ENCODE assay signal across 8 cellular contexts in genomic region chr5:41843456-41844112, GRCh38. TPM values are rescaled to one million over a fixed set of nuclear protein-coding genes. Genes with fewer than 3 reads are reported as not detected.
DNase-seq lines count a peak whose midpoint lies in the region; ATAC-seq, FAIRE-seq and TF ChIP-seq lines count a peak whose summit lies in the region.

No MANE protein-coding gene starts in this region.

- H3K4me1 ChIP-seq in SK-N-SH (ENCODE audit: control insufficient read depth in 1 of 2, insufficient read depth in 2 of 2, low read depth in 1 of 2, low read length in 1 of 2) (no peaks in the 10 kb centered on the region; a peak in 1 of 4 replicates), fibroblast of lung (ENCODE audit: control insufficient read depth, extremely low read depth, insufficient read depth, low read length) (no peaks in the 10 kb centered on the region), neural progenitor cell (no peaks in the 10 kb centered on the region)

- TF ChIP-seq RAD21 in SK-N-SH (IDR thresholded peaks at IDR 0.05; ENCODE audit: low read length), result peak; percentile 100

- DNase-seq in AG04449 (ENCODE audit: low read depth, low spot score), result peak; percentile 10
- no peak for DNase-seq in GM12892 (ENCODE audit: insufficient read length)
- peak; percentile 52 for DNase-seq in NCI-H1105 (lab: John Stamatoyannopoulos, UW)
- peak; percentile 35 for DNase-seq in SK-N-SH
- DNase-seq in fibroblast of lung (ENCODE audit: low read depth in 2 of 2), result peak; percentile 49 to 84
- DNase-seq in neural progenitor cell (ENCODE audit: low spot score), result peak; percentile 67
- no peak for DNase-seq in GOT3 (lab: John Stamatoyannopoulos, UW)

- no peak overlapping the region for H3K4me3 ChIP-seq in AG04449 (ENCODE audit: low read depth, low read length)
- no peak overlapping the region; a peak in 1 of 4 replicates for H3K4me3 ChIP-seq in SK-N-SH (ENCODE audit: low read depth in 2 of 2, low read length in 1 of 2)
- H3K4me3 ChIP-seq in fibroblast of lung (replicated peaks in 1 of 4; ENCODE audit: control extremely low read depth in 1 of 4, insufficient read depth in 1 of 4, low read depth in 3 of 4, low read length in 4 of 4), result no peak overlapping the region
- no peak overlapping the region for H3K4me3 ChIP-seq in neural progenitor cell

- H3K9me3 Mint-ChIP-seq in neural progenitor cell, result no peaks in the 10 kb centered on the region

- H3K36me3 ChIP-seq in SK-N-SH (replicated peaks in 1 of 2; ENCODE audit: control insufficient read depth in 1 of 2, insufficient read depth in 2 of 2, low read length in 1 of 2), result peaks cover 9 to 14% of the 10 kb centered on the region in 2 experiments
- peaks cover 4% of the 10 kb centered on the region for H3K36me3 ChIP-seq in fibroblast of lung (ENCODE audit: control insufficient read depth, insufficient read depth, low read length)
- peaks cover 3% of the 10 kb centered on the region for H3K36me3 ChIP-seq in neural progenitor cell

- H3K4me2 ChIP-seq in SK-N-SH (no peak overlapping the region), fibroblast of lung (ENCODE audit: extremely low read depth, insufficient read depth, low read length) (no peak overlapping the region), neural progenitor cell (no peak overlapping the region)

- no peak overlapping the region for H3K9ac ChIP-seq in SK-N-SH
- H3K9ac ChIP-seq in fibroblast of lung (ENCODE audit: insufficient read depth, low read length), result no peak overlapping the region
- H3K9ac ChIP-seq in neural progenitor cell, result no peak overlapping the region

- no peak for TF ChIP-seq POLR2A in GM12892 (IDR thresholded peaks at IDR 0.05; ENCODE audit: low read depth, low read length)

- H4K20me1 ChIP-seq in SK-N-SH (ENCODE audit: insufficient read depth) (no peaks in the 10 kb centered on the region), fibroblast of lung (ENCODE audit: control insufficient read depth, extremely low read depth, insufficient read depth, low read length) (no peaks in the 10 kb centered on the region), neural progenitor cell (ENCODE audit: low read depth) (no peaks in the 10 kb centered on the region)

- H3K27ac ChIP-seq in SK-N-SH (ENCODE audit: low read depth in 2 of 2, low read length in 1 of 2) (no peak overlapping the region), fibroblast of lung (ENCODE audit: insufficient read depth, low read length) (no peak overlapping the region), neural progenitor cell (no peak overlapping the region)

- H3K9me3 ChIP-seq in SK-N-SH (no peaks in the 10 kb centered on the region), fibroblast of lung (ENCODE audit: control insufficient read depth, insufficient read depth, low read depth, low read length) (no peaks in the 10 kb centered on the region), neural progenitor cell (ENCODE audit: low read depth) (no peaks in the 10 kb centered on the region)

- FAIRE-seq in GM12892 (lab: Jason Lieb, UNC), result peak; percentile 57

- TF ChIP-seq CTCF in AG04449 (IDR thresholded peaks at IDR 0.05; ENCODE audit: insufficient read depth, low read length, missing control alignments) (peak; percentile 43), SK-N-SH (IDR thresholded peaks at IDR 0.05) (peak; percentile 93), fibroblast of lung (conservative IDR thresholded peaks at IDR 0.05 in 1 of 2, IDR thresholded peaks at IDR 0.05 in 1 of 2; ENCODE audit: low read depth in 1 of 2, low read length in 2 of 2) (peak; percentile 72 to 74), neural progenitor cell (IDR thresholded peaks at IDR 0.05) (peak; percentile 92)

- no peak overlapping the region for H3K4me3 Mint-ChIP-seq in neural progenitor cell

- no peaks in the 10 kb centered on the region for H3K4me1 Mint-ChIP-seq in neural progenitor cell

- H3K27me3 Mint-ChIP-seq in neural progenitor cell (ENCODE audit: insufficient read depth, low read depth), result no peaks in the 10 kb centered on the region

- WGBS in SK-N-SH (ENCODE audit: low lambda C conversion rate), result 16% methylated on average over 5 of the region's 5 CpGs

- TF ChIP-seq EP300 in SK-N-SH (IDR thresholded peaks at IDR 0.05; ENCODE audit: borderline replicate concordance in 1 of 2, low read depth in 1 of 2, low read length in 1 of 2), result no peak

- no peak overlapping the region for H3K27ac Mint-ChIP-seq in neural progenitor cell

- H3K36me3 Mint-ChIP-seq in neural progenitor cell, result peaks cover 2% of the 10 kb centered on the region

- H3F3A ChIP-seq in SK-N-SH (replicated peaks; ENCODE audit: insufficient read depth), result peaks cover 7% of the 10 kb centered on the region
- peaks cover 6% of the 10 kb centered on the region for H3F3A ChIP-seq in neural progenitor cell (ENCODE audit: low read depth)

- H3K9me2 ChIP-seq in SK-N-SH, result no peaks in the 10 kb centered on the region

- CTCF ChIA-PET in AG04449 (lab: Yijun Ruan, JAX) (interaction anchor here (0.7 to 9.7 kb wide), 42 partner anchors 8 to 939 kb away, joined by 3 to 171 read pairs (median 4); no protein-coding TSS in a partner anchor), SK-N-SH (lab: Yijun Ruan, JAX) (interaction anchor here (0.5 to 3.5 kb wide), 74 partner anchors 9 to 964 kb away, joined by 3 to 44 read pairs (median 4); partner anchors contain the start of genes C7 and PLCXD3)

- no peaks in the 10 kb centered on the region for H3K27me3 ChIP-seq in SK-N-SH (ENCODE audit: insufficient read depth)
- no peaks in the 10 kb centered on the region for H3K27me3 ChIP-seq in fibroblast of lung (ENCODE audit: control insufficient read depth, insufficient read depth, low read length)
- no peaks in the 10 kb centered on the region for H3K27me3 ChIP-seq in neural progenitor cell

- H3K79me2 ChIP-seq in SK-N-SH (ENCODE audit: insufficient read depth) (no peaks in the 10 kb centered on the region), fibroblast of lung (ENCODE audit: control insufficient read depth, insufficient read depth, low read length) (no peaks in the 10 kb centered on the region), neural progenitor cell (ENCODE audit: low read depth) (no peaks in the 10 kb centered on the region)

- peak; percentile 63 for ATAC-seq in HG02798 (IDR thresholded peaks at IDR 0.05; ENCODE audit: poor library complexity, unreplicated experiment)

- POLR2A ChIA-PET in AG04449 (lab: Yijun Ruan, JAX) (no interaction called here), SK-N-SH (lab: Yijun Ruan, JAX) (interaction anchor here (0.6 to 1.0 kb wide), 2 partner anchors 17 to 335 kb away, joined by 3 read pairs; no protein-coding TSS in a partner anchor)

- H2AFZ ChIP-seq in SK-N-SH (ENCODE audit: low read depth) (peak overlapping the region; percentile 42; the same call in 1 of the 2 replicates), fibroblast of lung (ENCODE audit: low read length) (no peak overlapping the region), neural progenitor cell (replicated peaks) (no peak overlapping the region)

TF ChIP-seq in SK-N-SH, 30 proteins besides CTCF, POLR2A, EP300 and RAD21 (continues in another document):
- TF ChIP-seq MEF2A (IDR thresholded peaks at IDR 0.05; ENCODE audit: borderline replicate concordance, low read depth), result no peak
- no peak for TF ChIP-seq SIN3A (IDR thresholded peaks at IDR 0.05; ENCODE audit: borderline replicate concordance, low read depth, low read length)
- 0 out of 2 replicates have a peak, but pooled peaks have one; percentile 9 for TF ChIP-seq NRF1 (IDR thresholded peaks at IDR 0.05; ENCODE audit: low read depth, low read length)
- TF ChIP-seq, protein P1, sequence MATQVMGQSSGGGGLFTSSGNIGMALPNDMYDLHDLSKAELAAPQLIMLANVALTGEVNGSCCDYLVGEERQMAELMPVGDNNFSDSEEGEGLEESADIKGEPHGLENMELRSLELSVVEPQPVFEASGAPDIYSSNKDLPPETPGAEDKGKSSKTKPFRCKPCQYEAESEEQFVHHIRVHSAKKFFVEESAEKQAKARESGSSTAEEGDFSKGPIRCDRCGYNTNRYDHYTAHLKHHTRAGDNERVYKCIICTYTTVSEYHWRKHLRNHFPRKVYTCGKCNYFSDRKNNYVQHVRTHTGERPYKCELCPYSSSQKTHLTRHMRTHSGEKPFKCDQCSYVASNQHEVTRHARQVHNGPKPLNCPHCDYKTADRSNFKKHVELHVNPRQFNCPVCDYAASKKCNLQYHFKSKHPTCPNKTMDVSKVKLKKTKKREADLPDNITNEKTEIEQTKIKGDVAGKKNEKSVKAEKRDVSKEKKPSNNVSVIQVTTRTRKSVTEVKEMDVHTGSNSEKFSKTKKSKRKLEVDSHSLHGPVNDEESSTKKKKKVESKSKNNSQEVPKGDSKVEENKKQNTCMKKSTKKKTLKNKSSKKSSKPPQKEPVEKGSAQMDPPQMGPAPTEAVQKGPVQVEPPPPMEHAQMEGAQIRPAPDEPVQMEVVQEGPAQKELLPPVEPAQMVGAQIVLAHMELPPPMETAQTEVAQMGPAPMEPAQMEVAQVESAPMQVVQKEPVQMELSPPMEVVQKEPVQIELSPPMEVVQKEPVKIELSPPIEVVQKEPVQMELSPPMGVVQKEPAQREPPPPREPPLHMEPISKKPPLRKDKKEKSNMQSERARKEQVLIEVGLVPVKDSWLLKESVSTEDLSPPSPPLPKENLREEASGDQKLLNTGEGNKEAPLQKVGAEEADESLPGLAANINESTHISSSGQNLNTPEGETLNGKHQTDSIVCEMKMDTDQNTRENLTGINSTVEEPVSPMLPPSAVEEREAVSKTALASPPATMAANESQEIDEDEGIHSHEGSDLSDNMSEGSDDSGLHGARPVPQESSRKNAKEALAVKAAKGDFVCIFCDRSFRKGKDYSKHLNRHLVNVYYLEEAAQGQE (IDR thresholded peaks at IDR 0.05; ENCODE audit: low read depth, low read length), result no peak
- TF ChIP-seq JUND (IDR thresholded peaks at IDR 0.05), result no peak
- TF ChIP-seq FOSL2 (IDR thresholded peaks at IDR 0.05; ENCODE audit: borderline replicate concordance, low read depth), result no peak
- no peak for TF ChIP-seq FOXM1 (IDR thresholded peaks at IDR 0.05; ENCODE audit: low read depth)
- TF ChIP-seq CHD2 (IDR thresholded peaks at IDR 0.05; ENCODE audit: low read length, partially characterized antibody), result no peak
- 0 out of 2 replicates have a peak, but pooled peaks have one; percentile 38 for TF ChIP-seq RFX5 (IDR thresholded peaks at IDR 0.05; ENCODE audit: low read length)

RNA-seq across cellular contexts. Expression of gene OXCT1, which starts 26.6 kb away (rescaled TPM):
- 48.8 TPM for polyA plus RNA-seq in GM12892 (2012; ENCODE audit: missing spikeins)
- polyA plus RNA-seq in SK-N-SH (2012; rRNA removed) (11.7 and 14.9 TPM in 2 replicates), fibroblast of lung (35.7 and 50.6 TPM in 2 replicates)
- 18.4 and 20.9 TPM in 2 replicates for polyA plus RNA-seq in SK-N-SH (2012; cell fraction: cytosol; rRNA removed)
- polyA plus RNA-seq in SK-N-SH (2012; cell fraction: nucleus; rRNA removed), result 6.4 and 12.6 TPM in 2 replicates
- total RNA-seq in fibroblast of lung (32.4 and 56.3 TPM in 2 replicates), neural progenitor cell (ENCODE audit: low replicate concordance) (32.0 and 39.9 TPM in 2 replicates)
- polyA plus RNA-seq in fibroblast of lung (2012), result 30.0 and 49.4 TPM in 2 replicates
- polyA minus RNA-seq in fibroblast of lung (ENCODE audit: low replicate concordance), result 6.1 and 7.0 TPM in 2 replicates

Comparison
In these comparisons a context has a peak if more than half of its experiments do, and no peak if none do; other contexts are left out.
1. DNase-seq: peak in AG04449 (single experiment), NCI-H1105 (single experiment), SK-N-SH (single experiment), fibroblast of lung (2 of 2) and neural progenitor cell (single experiment); none in GM12892 (single experiment) and GOT3 (single experiment).
2. CTCF ChIP-seq: peak in every context shown above with its lines; median percentile 93 in SK-N-SH; 92 in neural progenitor cell; 73 in fibroblast of lung; 43 in AG04449.